In the genomic region with DNA sequence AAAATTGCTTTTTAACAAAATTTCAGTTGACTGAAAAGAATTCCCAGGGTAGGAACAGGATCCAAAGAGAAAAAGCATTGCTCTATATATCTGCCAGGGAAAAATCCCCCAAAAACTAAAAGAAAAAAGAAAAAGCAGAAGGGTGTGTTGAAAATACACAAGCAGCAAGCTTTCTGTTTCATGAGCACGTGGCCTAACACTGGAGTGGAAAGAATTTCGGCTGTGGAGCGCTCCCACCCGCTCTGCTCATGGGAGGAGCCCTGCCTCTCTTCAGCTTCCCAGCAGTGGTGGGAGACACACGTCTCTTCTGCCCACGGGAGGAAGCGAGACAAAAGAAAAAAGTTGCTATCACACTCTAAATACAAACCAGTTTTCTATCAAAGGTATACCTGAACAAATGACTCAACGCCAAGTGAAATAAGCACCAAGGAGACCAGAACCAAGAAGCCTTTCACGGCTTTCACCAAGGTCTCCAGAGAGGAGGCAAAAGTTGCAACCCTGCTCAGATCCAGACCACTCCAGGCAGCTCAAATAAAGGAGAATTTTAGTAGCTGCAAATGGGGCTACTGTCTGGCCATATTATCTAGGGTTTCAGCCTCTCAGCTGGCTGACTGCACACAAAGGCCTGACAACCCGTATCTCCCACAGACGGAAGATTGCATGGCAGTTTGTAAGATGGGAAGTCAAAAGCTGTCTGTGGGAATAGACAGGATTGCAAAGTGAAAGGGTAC, we compare ENCODE assay signal across 1 cellular context.
TF ChIP-seq lines count a peak whose summit lies in the region.

No MANE protein-coding gene starts in this region.

TF ChIP-seq in K562, 482 proteins besides CTCF, POLR2A, EP300 and RAD21 (continued from another document and continues in another):
- TF ChIP-seq CEBPG (CRISPR knock-in tag; IDR thresholded peaks at IDR 0.05) (no peak), CEBPG (tag; conservative IDR thresholded peaks at IDR 0.05 in 1 of 2, IDR thresholded peaks at IDR 0.05 in 1 of 2) (no peak), ZNF124 (CRISPR knock-in tag; IDR thresholded peaks at IDR 0.05) (no peak), SMARCA5 (IDR thresholded peaks at IDR 0.05) (no peak), THRA (IDR thresholded peaks at IDR 0.05) (no peak), E2F3 (CRISPR knock-in tag; IDR thresholded peaks at IDR 0.05) (peak; percentile 83), DACH1 (IDR thresholded peaks at IDR 0.05; ENCODE audit: partially characterized antibody) (no peak), EZH2 (IDR thresholded peaks at IDR 0.05; ENCODE audit: borderline replicate concordance, low read depth, low read length) (no peak), NCOA6 (IDR thresholded peaks at IDR 0.05) (no peak), ZNF134 (CRISPR knock-in tag; conservative IDR thresholded peaks at IDR 0.05) (0 out of 2 replicates have a peak, but pooled peaks have one; percentile 56), SRSF3 (IDR thresholded peaks at IDR 0.05; ENCODE audit: insufficient read depth, low read length) (no peak), ZNF184 (CRISPR knock-in tag; IDR thresholded peaks at IDR 0.05) (no peak), ZKSCAN8 (CRISPR knock-in tag; IDR thresholded peaks at IDR 0.05) (peak; percentile 59; the same call in 1 of the 2 replicates), SP2 (IDR thresholded peaks at IDR 0.05; ENCODE audit: extremely low read depth, low read depth, low read length, poor library complexity, severe bottlenecking) (no peak), ARID1B (IDR thresholded peaks at IDR 0.05) (no peak), PHB (CRISPR knock-in tag; IDR thresholded peaks at IDR 0.05) (no peak), NCOA1 (IDR thresholded peaks at IDR 0.05; ENCODE audit: low read depth) (no peak), MAFG (tag; conservative IDR thresholded peaks at IDR 0.05) (no peak), TAF9B (IDR thresholded peaks at IDR 0.05; ENCODE audit: partially characterized antibody) (no peak), ZNF197 (CRISPR knock-in tag; IDR thresholded peaks at IDR 0.05; ENCODE audit: low read depth) (no peak), BCL6 (CRISPR knock-in tag; IDR thresholded peaks at IDR 0.05) (0 out of 2 replicates have a peak, but pooled peaks have one; percentile 7), ZBTB33 (CRISPR knock-in tag; IDR thresholded peaks at IDR 0.05) (0 out of 2 replicates have a peak, but pooled peaks have one; percentile 12), TRIM24 (IDR thresholded peaks at IDR 0.05) (no peak), E2F4 (CRISPR knock-in tag; IDR thresholded peaks at IDR 0.05; ENCODE audit: low read depth) (0 out of 2 replicates have a peak, but pooled peaks have one; percentile 29), ZNF445 (CRISPR knock-in tag; IDR thresholded peaks at IDR 0.05; ENCODE audit: low read depth) (no peak), PKNOX1 (IDR thresholded peaks at IDR 0.05) (no peak), ILK (tag; IDR thresholded peaks at IDR 0.05; ENCODE audit: borderline replicate concordance, low read depth) (no peak), SIN3B (IDR thresholded peaks at IDR 0.05; ENCODE audit: low read depth) (no peak), SIN3A (IDR thresholded peaks at IDR 0.05; ENCODE audit: borderline replicate concordance in 2 of 2, control insufficient read depth in 1 of 2, low read depth in 2 of 2, low read length in 2 of 2) (no peak), LARP7 (IDR thresholded peaks at IDR 0.05) (no peak), ATF7 (IDR thresholded peaks at IDR 0.05) (no peak), NUFIP1 (IDR thresholded peaks at IDR 0.05; ENCODE audit: partially characterized antibody) (peak; percentile 28), ZC3H8 (IDR thresholded peaks at IDR 0.05) (no peak), KLF10 (CRISPR knock-in tag; IDR thresholded peaks at IDR 0.05) (no peak), TGIF2 (CRISPR knock-in tag; IDR thresholded peaks at IDR 0.05) (no peak), TAL1 (IDR thresholded peaks at IDR 0.05) (0 out of 2 replicates have a peak, but pooled peaks have one; percentile 16), SRSF1 (IDR thresholded peaks at IDR 0.05; ENCODE audit: low read depth, low read length) (no peak), ZNF586 (CRISPR knock-in tag; conservative IDR thresholded peaks at IDR 0.05) (no peak; the same call in 1 of the 2 replicates), ZNF174 (CRISPR knock-in tag; IDR thresholded peaks at IDR 0.05) (peak; percentile 64; the same call in 1 of the 2 replicates)
- TF ChIP-seq, protein P1, sequence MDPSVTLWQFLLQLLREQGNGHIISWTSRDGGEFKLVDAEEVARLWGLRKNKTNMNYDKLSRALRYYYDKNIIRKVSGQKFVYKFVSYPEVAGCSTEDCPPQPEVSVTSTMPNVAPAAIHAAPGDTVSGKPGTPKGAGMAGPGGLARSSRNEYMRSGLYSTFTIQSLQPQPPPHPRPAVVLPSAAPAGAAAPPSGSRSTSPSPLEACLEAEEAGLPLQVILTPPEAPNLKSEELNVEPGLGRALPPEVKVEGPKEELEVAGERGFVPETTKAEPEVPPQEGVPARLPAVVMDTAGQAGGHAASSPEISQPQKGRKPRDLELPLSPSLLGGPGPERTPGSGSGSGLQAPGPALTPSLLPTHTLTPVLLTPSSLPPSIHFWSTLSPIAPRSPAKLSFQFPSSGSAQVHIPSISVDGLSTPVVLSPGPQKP (CRISPR knock-in tag; IDR thresholded peaks at IDR 0.05): no peak
- TF ChIP-seq, protein P2, sequence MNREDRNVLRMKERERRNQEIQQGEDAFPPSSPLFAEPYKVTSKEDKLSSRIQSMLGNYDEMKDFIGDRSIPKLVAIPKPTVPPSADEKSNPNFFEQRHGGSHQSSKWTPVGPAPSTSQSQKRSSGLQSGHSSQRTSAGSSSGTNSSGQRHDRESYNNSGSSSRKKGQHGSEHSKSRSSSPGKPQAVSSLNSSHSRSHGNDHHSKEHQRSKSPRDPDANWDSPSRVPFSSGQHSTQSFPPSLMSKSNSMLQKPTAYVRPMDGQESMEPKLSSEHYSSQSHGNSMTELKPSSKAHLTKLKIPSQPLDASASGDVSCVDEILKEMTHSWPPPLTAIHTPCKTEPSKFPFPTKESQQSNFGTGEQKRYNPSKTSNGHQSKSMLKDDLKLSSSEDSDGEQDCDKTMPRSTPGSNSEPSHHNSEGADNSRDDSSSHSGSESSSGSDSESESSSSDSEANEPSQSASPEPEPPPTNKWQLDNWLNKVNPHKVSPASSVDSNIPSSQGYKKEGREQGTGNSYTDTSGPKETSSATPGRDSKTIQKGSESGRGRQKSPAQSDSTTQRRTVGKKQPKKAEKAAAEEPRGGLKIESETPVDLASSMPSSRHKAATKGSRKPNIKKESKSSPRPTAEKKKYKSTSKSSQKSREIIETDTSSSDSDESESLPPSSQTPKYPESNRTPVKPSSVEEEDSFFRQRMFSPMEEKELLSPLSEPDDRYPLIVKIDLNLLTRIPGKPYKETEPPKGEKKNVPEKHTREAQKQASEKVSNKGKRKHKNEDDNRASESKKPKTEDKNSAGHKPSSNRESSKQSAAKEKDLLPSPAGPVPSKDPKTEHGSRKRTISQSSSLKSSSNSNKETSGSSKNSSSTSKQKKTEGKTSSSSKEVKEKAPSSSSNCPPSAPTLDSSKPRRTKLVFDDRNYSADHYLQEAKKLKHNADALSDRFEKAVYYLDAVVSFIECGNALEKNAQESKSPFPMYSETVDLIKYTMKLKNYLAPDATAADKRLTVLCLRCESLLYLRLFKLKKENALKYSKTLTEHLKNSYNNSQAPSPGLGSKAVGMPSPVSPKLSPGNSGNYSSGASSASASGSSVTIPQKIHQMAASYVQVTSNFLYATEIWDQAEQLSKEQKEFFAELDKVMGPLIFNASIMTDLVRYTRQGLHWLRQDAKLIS (CRISPR knock-in tag; IDR thresholded peaks at IDR 0.05): no peak
